18 cellular contexts compared by ENCODE assay signal in the genomic region with DNA sequence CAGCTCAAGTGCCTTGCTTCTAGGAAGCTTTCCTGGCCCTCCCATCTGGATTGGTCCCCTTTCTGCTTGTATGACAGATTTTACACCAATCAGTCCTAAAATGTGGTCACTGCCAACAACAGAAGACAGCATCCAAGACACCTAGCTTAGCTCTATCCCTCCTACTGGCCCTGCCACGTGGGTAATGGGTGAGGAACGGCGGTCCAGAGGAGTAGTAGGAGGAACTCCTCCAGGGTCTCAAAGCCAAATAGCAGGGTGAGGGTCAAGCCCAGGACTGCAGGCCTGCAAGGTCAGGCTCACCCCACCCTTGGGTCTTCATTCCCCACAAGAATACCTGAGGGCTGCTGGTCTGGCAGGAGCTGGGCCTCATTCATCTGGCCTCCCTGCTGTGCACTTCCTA. TPM values are rescaled to one million over a fixed set of nuclear protein-coding genes. Genes with fewer than 3 reads are reported as not detected.
DNase-seq lines count a peak whose midpoint lies in the region; TF ChIP-seq lines count a peak whose summit lies in the region.
"Had no signal": no experiment of that assay in that cellular context is flagged by ENCODE, and none has a peak within 500 bp of the region (broad histone marks: within the 10 kb centered on the region; RNA-seq: fewer than 3 reads in every experiment).

No MANE protein-coding gene starts in this region.

- H3K9me3 ChIP-seq in AG04450 (ENCODE audit: control insufficient read depth, insufficient read depth, low read length) (no peaks in the 10 kb centered on the region), BLaER1 (no peaks in the 10 kb centered on the region), neuronal stem cell (replicated peaks in 1 of 2; ENCODE audit: control insufficient read depth in 2 of 2, insufficient read depth in 1 of 2, low read depth in 1 of 2, low read length in 2 of 2) (no peaks in the 10 kb centered on the region)

- no peak overlapping the region for H2BK12ac ChIP-seq in neuronal stem cell (ENCODE audit: low read length)

- H3K27me3 ChIP-seq in AG04450 (ENCODE audit: control insufficient read depth, insufficient read depth, low read length) (no peaks in the 10 kb centered on the region), BLaER1 (no peaks in the 10 kb centered on the region), neuronal stem cell (ENCODE audit: control insufficient read depth in 3 of 3, insufficient read depth in 3 of 3, low read depth in 1 of 3, low read length in 3 of 3) (no peaks in the 10 kb centered on the region)

- no peak overlapping the region for H4K91ac ChIP-seq in neuronal stem cell (ENCODE audit: low read depth, low read length, poor library complexity)

- no peak overlapping the region for H3K23ac ChIP-seq in neuronal stem cell (ENCODE audit: low read depth, low read length, poor library complexity)

- DNase-seq in AG04450 (ENCODE audit: low read depth, low spot score) = no peak
- DNase-seq in RWPE1 (ENCODE audit: low spot score) = no peak
- no peak for DNase-seq in neuronal stem cell (ENCODE audit: low spot score)
- no peak for DNase-seq in activated CD4-positive, alpha-beta T cell treated with anti-CD3 and anti-CD28 coated beads, Interleukin-2, amount 10 ng/mL, durations not matched to agents 7 days and 5 days
- DNase-seq in NCI-H446 treated with DMSO at 0.1 percent for 48 hours (lab: John Stamatoyannopoulos, UW) = no peak
- DNase-seq in activated CD4-positive, alpha-beta T cell treated with anti-CD3 and anti-CD28 coated beads, Interleukin-2, amount 10 ng/mL, durations not matched to agents 24 days and 14 days = no peak
- no peak for DNase-seq in HPDE6-E6E7 (ENCODE audit: extremely low spot score)
- DNase-seq: ACHN; CD8-positive, alpha-beta memory T cell; DMS153; DMS79; GDM1; HCEC 1CT; HFFc6; KG1 had no signal

- H3K4me2 ChIP-seq in BLaER1 (peak overlapping the region; percentile 43), neuronal stem cell (ENCODE audit: insufficient read depth, low read length, poor library complexity, severe bottlenecking) (no peak overlapping the region)
- H3K4me2 ChIP-seq: GM23338 had no signal

- no peaks in the 10 kb centered on the region for H3K79me1 ChIP-seq in neuronal stem cell (ENCODE audit: low read depth, low read length)

- H3K27ac ChIP-seq in AG04450 (ENCODE audit: low read depth, low read length) = peak overlapping the region; percentile 21
- no peak overlapping the region for H3K27ac ChIP-seq in BLaER1
- peak overlapping the region; percentile 18; the same call in 1 of the 2 replicates for H3K27ac ChIP-seq in RWPE1
- H3K27ac ChIP-seq in neuronal stem cell (replicated peaks; ENCODE audit: low read length) = no peak overlapping the region
- H3K27ac ChIP-seq: HL-60 had no signal

- H3K4ac ChIP-seq in neuronal stem cell (ENCODE audit: low read length) = no peak overlapping the region

- CTCF ChIA-PET in AG04450 (lab: Charles Lee) = interaction anchor here (1.0 kb wide), 1 partner anchor 16 kb away, joined by 3 read pairs; no protein-coding TSS in a partner anchor
- CTCF ChIA-PET in RWPE1 (lab: Yijun Ruan, JAX) = interaction anchor here (0.6 to 0.7 kb wide), 2 partner anchors 11 to 107 kb away, joined by 3 read pairs; no protein-coding TSS in a partner anchor
- CTCF ChIA-PET in activated CD4-positive, alpha-beta T cell treated with anti-CD3 and anti-CD28 coated beads, Interleukin-2, amount 10 ng/mL, durations not matched to agents 7 days and 5 days (lab: Charles Lee) = interaction anchor here (0.7 to 1.3 kb wide), 3 partner anchors 47 to 385 kb away, joined by 3 read pairs; no protein-coding TSS in a partner anchor

- intact Hi-C loops in activated CD4-positive, alpha-beta T cell treated with anti-CD3 and anti-CD28 coated beads, Interleukin-2, amount 10 ng/mL, durations not matched to agents 24 days and 14 days (cut with micrococcal nuclease) = no loop called here

- H3K36me3 ChIP-seq in BLaER1 (no peaks in the 10 kb centered on the region), neuronal stem cell (replicated peaks in 1 of 2; ENCODE audit: control insufficient read depth in 2 of 2, insufficient read depth in 2 of 2, low read length in 2 of 2) (no peaks in the 10 kb centered on the region)

- H3K9me3 Mint-ChIP-seq in activated CD4-positive, alpha-beta T cell treated with anti-CD3 and anti-CD28 coated beads, Interleukin-2, amount 10 ng/mL, durations not matched to agents 7 days and 5 days = no peaks in the 10 kb centered on the region
- no peaks in the 10 kb centered on the region for H3K9me3 Mint-ChIP-seq in activated CD4-positive, alpha-beta T cell treated with anti-CD3 and anti-CD28 coated beads, Interleukin-2, amount 10 ng/mL, durations not matched to agents 24 days and 14 days
- H3K9me3 Mint-ChIP-seq: CD8-positive, alpha-beta memory T cell; GM23338; HFFc6 had no signal

- no CpG with 5 or more reads among the region's 3 CpGs for WGBS in neuronal stem cell (ENCODE audit: extremely low coverage in 2 of 2, insufficient read length in 2 of 2, insufficient replicate concordance in 1 of 2), 2 donors

- H3K9ac ChIP-seq in BLaER1 = no peak overlapping the region
- no peak overlapping the region for H3K9ac ChIP-seq in neuronal stem cell (ENCODE audit: low read depth, low read length, poor library complexity)

- H3K36me3 Mint-ChIP-seq in activated CD4-positive, alpha-beta T cell treated with anti-CD3 and anti-CD28 coated beads, Interleukin-2, amount 10 ng/mL, durations not matched to agents 7 days and 5 days (ENCODE audit: low read depth) = no peaks in the 10 kb centered on the region
- no peaks in the 10 kb centered on the region for H3K36me3 Mint-ChIP-seq in activated CD4-positive, alpha-beta T cell treated with anti-CD3 and anti-CD28 coated beads, Interleukin-2, amount 10 ng/mL, durations not matched to agents 24 days and 14 days (ENCODE audit: low read depth)
- H3K36me3 Mint-ChIP-seq: CD8-positive, alpha-beta memory T cell had no signal

- no peak overlapping the region for H2AFZ ChIP-seq in neuronal stem cell (ENCODE audit: low read length)
- H2AFZ ChIP-seq: GM23338 had no signal

- no peak overlapping the region for H3K4me3 Mint-ChIP-seq in activated CD4-positive, alpha-beta T cell treated with anti-CD3 and anti-CD28 coated beads, Interleukin-2, amount 10 ng/mL, durations not matched to agents 7 days and 5 days
- H3K4me3 Mint-ChIP-seq in activated CD4-positive, alpha-beta T cell treated with anti-CD3 and anti-CD28 coated beads, Interleukin-2, amount 10 ng/mL, durations not matched to agents 24 days and 14 days = no peak overlapping the region
- H3K4me3 Mint-ChIP-seq: CD8-positive, alpha-beta memory T cell; GM23338; HFFc6 had no signal

- no peak overlapping the region for H3K27ac Mint-ChIP-seq in activated CD4-positive, alpha-beta T cell treated with anti-CD3 and anti-CD28 coated beads, Interleukin-2, amount 10 ng/mL, durations not matched to agents 7 days and 5 days
- H3K27ac Mint-ChIP-seq in activated CD4-positive, alpha-beta T cell treated with anti-CD3 and anti-CD28 coated beads, Interleukin-2, amount 10 ng/mL, durations not matched to agents 24 days and 14 days = no peak overlapping the region
- H3K27ac Mint-ChIP-seq: CD8-positive, alpha-beta memory T cell; GM23338; HFFc6 had no signal

- H2BK120ac ChIP-seq in neuronal stem cell (ENCODE audit: low read depth, low read length) = no peak overlapping the region

- no peaks in the 10 kb centered on the region for H3K27me3 Mint-ChIP-seq in activated CD4-positive, alpha-beta T cell treated with anti-CD3 and anti-CD28 coated beads, Interleukin-2, amount 10 ng/mL, durations not matched to agents 7 days and 5 days
- H3K27me3 Mint-ChIP-seq in activated CD4-positive, alpha-beta T cell treated with anti-CD3 and anti-CD28 coated beads, Interleukin-2, amount 10 ng/mL, durations not matched to agents 24 days and 14 days = no peaks in the 10 kb centered on the region

- H3K14ac ChIP-seq in neuronal stem cell (ENCODE audit: low read length) = no peak overlapping the region

- H3K18ac ChIP-seq in neuronal stem cell (ENCODE audit: low read length) = no peak overlapping the region

- H3K4me1 ChIP-seq in BLaER1 = peaks cover 31% of the 10 kb centered on the region
- H3K4me1 ChIP-seq in neuronal stem cell (ENCODE audit: control insufficient read depth in 2 of 2, insufficient read depth in 1 of 2, low read depth in 1 of 2, low read length in 2 of 2) = peaks cover 0 to 6% of the 10 kb centered on the region in 2 donors

- H3K4me3 ChIP-seq in AG04450 (ENCODE audit: low read depth, low read length) (no peak overlapping the region), BLaER1 (no peak overlapping the region), neuronal stem cell (ENCODE audit: low read length in 2 of 2) (no peak overlapping the region)
- H3K4me3 ChIP-seq: GM23338 had no signal

- H2BK15ac ChIP-seq in neuronal stem cell (ENCODE audit: low read length) = no peak overlapping the region

- H2BK5ac ChIP-seq in neuronal stem cell (ENCODE audit: low read length) = no peak overlapping the region

- POLR2A ChIA-PET in AG04450 (lab: Yijun Ruan, JAX) (no interaction called here), RWPE1 (lab: Yijun Ruan, JAX; ENCODE audit: low non-redundant PET) (no interaction called here)
- POLR2A ChIA-PET in activated CD4-positive, alpha-beta T cell treated with anti-CD3 and anti-CD28 coated beads, Interleukin-2, amount 10 ng/mL, durations not matched to agents 7 days and 5 days (lab: Charles Lee) = no interaction called here

- H3K4me1 Mint-ChIP-seq in activated CD4-positive, alpha-beta T cell treated with anti-CD3 and anti-CD28 coated beads, Interleukin-2, amount 10 ng/mL, durations not matched to agents 7 days and 5 days = peaks cover 5% of the 10 kb centered on the region
- peaks cover 19% of the 10 kb centered on the region for H3K4me1 Mint-ChIP-seq in activated CD4-positive, alpha-beta T cell treated with anti-CD3 and anti-CD28 coated beads, Interleukin-2, amount 10 ng/mL, durations not matched to agents 24 days and 14 days
- H3K4me1 Mint-ChIP-seq: CD8-positive, alpha-beta memory T cell had no signal

- TF ChIP-seq CTCF in AG04450 (IDR thresholded peaks at IDR 0.05; ENCODE audit: low read depth, low read length) = no peak
- TF ChIP-seq CTCF in RWPE1 (conservative IDR thresholded peaks at IDR 0.05; ENCODE audit: low read depth) = no peak

- peak overlapping the region; percentile 1 for H2AK5ac ChIP-seq in neuronal stem cell (ENCODE audit: low read depth, low read length)

- no peaks in the 10 kb centered on the region for H4K20me1 ChIP-seq in BLaER1

- no peak overlapping the region for H4K8ac ChIP-seq in neuronal stem cell (ENCODE audit: low read depth, low read length)

RNA-seq across cellular contexts. Expression of a gene that starts 56.7 kb away (rescaled TPM):
- polyA plus RNA-seq in AG04450 (2011; rRNA removed) = 27.7 and 29.9 TPM in 2 replicates
- polyA minus RNA-seq in AG04450 (2011; rRNA and poly(A)+ RNA removed) = 87.6 and 89.6 TPM in 2 replicates
- polyA plus RNA-seq in neuronal stem cell (2013, experiment 1 of 2) = 16.4 TPM
- 16.6 TPM for polyA plus RNA-seq in neuronal stem cell (2013, experiment 2 of 2)
- 10 to 100 TPM; 30.5 to 36.8 TPM for total RNA-seq in activated CD4-positive, alpha-beta T cell treated with anti-CD3 and anti-CD28 coated beads, Interleukin-2, amount 10 ng/mL, durations not matched to agents 7 days and 5 days
- total RNA-seq in activated CD4-positive, alpha-beta T cell treated with anti-CD3 and anti-CD28 coated beads, Interleukin-2, amount 10 ng/mL, durations not matched to agents 24 days and 14 days = 32.0 and 33.3 TPM in 2 replicates

Comparison
In these comparisons a context has a peak if more than half of its experiments do, and no peak if none do; other contexts are left out.
1. H3K27ac ChIP-seq: peak in AG04450 (single experiment) and RWPE1 (single experiment); none in BLaER1 (single experiment) and neuronal stem cell (single experiment).